Comparison of ENCODE assay signal across 1 cellular context in the genomic region with DNA sequence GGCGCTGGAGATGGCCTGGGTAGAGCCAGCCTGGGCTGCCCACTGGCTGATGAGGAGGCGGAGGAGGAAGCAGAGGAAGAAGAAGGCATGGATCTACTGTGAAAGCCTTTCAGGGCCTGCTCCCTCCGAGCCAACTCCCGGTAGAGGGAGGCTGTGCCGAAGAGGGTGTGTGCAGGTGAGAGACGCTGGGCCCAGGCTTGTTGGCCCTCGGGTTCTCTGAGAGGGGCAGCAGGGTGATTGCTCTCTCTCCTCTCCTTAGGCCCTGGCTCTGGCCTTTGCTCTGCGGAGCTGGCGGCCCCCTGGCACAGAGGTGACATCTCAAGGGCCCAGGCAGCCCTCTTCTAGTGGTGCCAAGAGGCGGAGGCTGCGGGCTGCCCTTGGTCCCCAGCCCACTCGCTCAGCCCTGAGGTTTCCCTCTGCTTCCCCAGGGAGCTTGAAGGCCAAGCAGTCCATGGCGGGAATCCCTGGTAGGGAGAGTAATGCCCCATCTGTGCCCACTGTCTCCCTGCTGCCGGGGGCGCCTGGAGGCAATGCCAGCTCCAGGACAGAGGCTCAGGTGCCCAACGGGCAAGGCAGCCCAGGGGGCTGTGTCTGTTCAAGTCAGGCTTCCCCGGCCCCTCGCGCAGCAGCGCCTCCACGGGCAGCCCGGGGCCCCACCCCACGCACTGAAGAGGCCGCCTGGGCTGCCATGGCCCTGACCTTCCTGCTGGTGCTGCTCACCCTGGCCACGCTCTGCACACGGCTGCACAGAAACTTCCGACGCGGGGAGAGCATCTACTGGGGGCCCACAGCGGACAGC.
TF ChIP-seq lines count a peak whose summit lies in the region.

No MANE protein-coding gene starts in this region.

TF ChIP-seq in SK-N-SH, 30 proteins besides CTCF, POLR2A, EP300 and RAD21 (continued from another document):
- TF ChIP-seq ZBTB33 (IDR thresholded peaks at IDR 0.05; ENCODE audit: borderline replicate concordance, low read depth) (no peak), USF2 (IDR thresholded peaks at IDR 0.05; ENCODE audit: borderline replicate concordance, low read depth, low read length) (no peak), MXI1 (IDR thresholded peaks at IDR 0.05; ENCODE audit: low read depth, low read length) (no peak), POLR2AphosphoS5 (IDR thresholded peaks at IDR 0.05; ENCODE audit: low read depth, low read length) (no peak), YY1 (IDR thresholded peaks at IDR 0.05; ENCODE audit: low read depth) (no peak)
- TF ChIP-seq, protein P1, sequence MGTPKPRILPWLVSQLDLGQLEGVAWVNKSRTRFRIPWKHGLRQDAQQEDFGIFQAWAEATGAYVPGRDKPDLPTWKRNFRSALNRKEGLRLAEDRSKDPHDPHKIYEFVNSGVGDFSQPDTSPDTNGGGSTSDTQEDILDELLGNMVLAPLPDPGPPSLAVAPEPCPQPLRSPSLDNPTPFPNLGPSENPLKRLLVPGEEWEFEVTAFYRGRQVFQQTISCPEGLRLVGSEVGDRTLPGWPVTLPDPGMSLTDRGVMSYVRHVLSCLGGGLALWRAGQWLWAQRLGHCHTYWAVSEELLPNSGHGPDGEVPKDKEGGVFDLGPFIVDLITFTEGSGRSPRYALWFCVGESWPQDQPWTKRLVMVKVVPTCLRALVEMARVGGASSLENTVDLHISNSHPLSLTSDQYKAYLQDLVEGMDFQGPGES (IDR thresholded peaks at IDR 0.05; ENCODE audit: low read depth, low read length): no peak
- TF ChIP-seq, protein P2, sequence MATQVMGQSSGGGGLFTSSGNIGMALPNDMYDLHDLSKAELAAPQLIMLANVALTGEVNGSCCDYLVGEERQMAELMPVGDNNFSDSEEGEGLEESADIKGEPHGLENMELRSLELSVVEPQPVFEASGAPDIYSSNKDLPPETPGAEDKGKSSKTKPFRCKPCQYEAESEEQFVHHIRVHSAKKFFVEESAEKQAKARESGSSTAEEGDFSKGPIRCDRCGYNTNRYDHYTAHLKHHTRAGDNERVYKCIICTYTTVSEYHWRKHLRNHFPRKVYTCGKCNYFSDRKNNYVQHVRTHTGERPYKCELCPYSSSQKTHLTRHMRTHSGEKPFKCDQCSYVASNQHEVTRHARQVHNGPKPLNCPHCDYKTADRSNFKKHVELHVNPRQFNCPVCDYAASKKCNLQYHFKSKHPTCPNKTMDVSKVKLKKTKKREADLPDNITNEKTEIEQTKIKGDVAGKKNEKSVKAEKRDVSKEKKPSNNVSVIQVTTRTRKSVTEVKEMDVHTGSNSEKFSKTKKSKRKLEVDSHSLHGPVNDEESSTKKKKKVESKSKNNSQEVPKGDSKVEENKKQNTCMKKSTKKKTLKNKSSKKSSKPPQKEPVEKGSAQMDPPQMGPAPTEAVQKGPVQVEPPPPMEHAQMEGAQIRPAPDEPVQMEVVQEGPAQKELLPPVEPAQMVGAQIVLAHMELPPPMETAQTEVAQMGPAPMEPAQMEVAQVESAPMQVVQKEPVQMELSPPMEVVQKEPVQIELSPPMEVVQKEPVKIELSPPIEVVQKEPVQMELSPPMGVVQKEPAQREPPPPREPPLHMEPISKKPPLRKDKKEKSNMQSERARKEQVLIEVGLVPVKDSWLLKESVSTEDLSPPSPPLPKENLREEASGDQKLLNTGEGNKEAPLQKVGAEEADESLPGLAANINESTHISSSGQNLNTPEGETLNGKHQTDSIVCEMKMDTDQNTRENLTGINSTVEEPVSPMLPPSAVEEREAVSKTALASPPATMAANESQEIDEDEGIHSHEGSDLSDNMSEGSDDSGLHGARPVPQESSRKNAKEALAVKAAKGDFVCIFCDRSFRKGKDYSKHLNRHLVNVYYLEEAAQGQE (IDR thresholded peaks at IDR 0.05; ENCODE audit: low read depth, low read length): no peak
TF ChIP-seq in SK-N-SH: peak in this region for 0.
